Comparison of ENCODE assay signal across 7 cellular contexts in the genomic region with DNA sequence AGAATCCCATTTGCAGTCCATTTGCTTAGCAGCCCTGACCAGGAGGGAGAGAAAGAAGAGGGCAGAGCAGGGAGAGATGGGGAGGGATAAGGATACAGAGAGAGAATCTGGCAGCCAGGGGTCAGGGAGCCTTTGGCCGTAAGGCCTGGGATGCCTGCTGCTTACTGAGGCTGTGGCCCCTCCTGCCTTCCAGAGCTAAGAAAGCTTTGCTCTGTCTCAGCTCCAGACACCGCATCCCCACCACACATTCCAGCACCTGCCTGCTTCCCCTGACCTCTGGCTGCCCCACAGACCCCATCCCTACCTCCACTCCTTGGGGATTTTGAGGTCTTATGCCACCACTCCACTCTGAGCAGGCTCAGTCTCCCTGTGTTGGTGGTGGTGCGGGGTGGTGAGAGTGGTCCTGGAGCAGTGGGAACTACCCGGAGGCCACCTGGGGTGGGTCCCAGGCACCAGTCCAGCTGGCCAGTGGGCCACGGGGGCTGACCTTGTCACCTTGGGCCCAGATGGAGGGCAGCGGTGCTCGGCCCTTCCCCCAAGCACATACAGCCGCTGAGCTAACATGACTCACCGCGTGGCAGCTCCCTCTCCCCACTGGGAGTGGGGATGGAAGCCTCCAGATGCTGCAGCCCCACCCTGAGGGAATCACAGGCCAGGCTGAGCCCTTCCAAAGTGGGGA. TPM values are rescaled to one million over a fixed set of nuclear protein-coding genes. Genes with fewer than 3 reads are reported as not detected.
DNase-seq lines count a peak whose midpoint lies in the region; ATAC-seq and TF ChIP-seq lines count a peak whose summit lies in the region.

No MANE protein-coding gene starts in this region.

- WGBS in mammary epithelial cell (ENCODE audit: low coverage, missing lambda C conversion rate): 68% methylated on average over 5 of the region's 10 CpGs

- no peaks in the 10 kb centered on the region for H3K36me3 ChIP-seq in mammary epithelial cell (ENCODE audit: insufficient read depth, low read length)
- no peaks in the 10 kb centered on the region for H3K36me3 ChIP-seq in left lung

- no peaks in the 10 kb centered on the region for H3K9me3 ChIP-seq in mammary epithelial cell (replicated peaks; ENCODE audit: insufficient read depth, low read length)
- no peaks in the 10 kb centered on the region for H3K9me3 ChIP-seq in left lung

- H3K27me3 ChIP-seq in mammary epithelial cell (ENCODE audit: insufficient read depth, low read length): no peaks in the 10 kb centered on the region
- no peaks in the 10 kb centered on the region for H3K27me3 ChIP-seq in left lung

- TF ChIP-seq CTCF in mammary epithelial cell (conservative IDR thresholded peaks at IDR 0.05 in 1 of 2, IDR thresholded peaks at IDR 0.05 in 1 of 2; ENCODE audit: extremely low read depth in 1 of 2, insufficient read depth in 1 of 2, low read depth in 1 of 2, low read length in 2 of 2): no peak
- no peak for TF ChIP-seq CTCF in left lung (IDR thresholded peaks at IDR 0.05)

- ATAC-seq in left lung: peak; percentile 64

- H3K79me2 ChIP-seq in mammary epithelial cell (ENCODE audit: insufficient read depth, low read length): peaks cover 92% of the 10 kb centered on the region

- H3K4me3 ChIP-seq in mammary epithelial cell (replicated peaks in 1 of 3; ENCODE audit: insufficient read depth in 1 of 3, low read depth in 2 of 3, low read length in 3 of 3) (no peak overlapping the region), left lung (no peak overlapping the region)

- CTCF ChIA-PET in mammary epithelial cell (lab: Charles Lee; ENCODE audit: low non-redundant PET): no interaction called here

- no TSS peak for BruUV-seq in mammary epithelial cell (replicated peaks; lab: Mats Ljungman, UMichigan)

- intact Hi-C loops in mammary epithelial cell (cut with micrococcal nuclease) (loop anchor here (1.0 to 2.0 kb wide), 2 partner anchors 35 to 55 kb away; no protein-coding TSS in a partner anchor), left lung (cut with DNase I) (no loop called here)

- no peak overlapping the region for H2AFZ ChIP-seq in mammary epithelial cell (ENCODE audit: low read depth, low read length)

- dilution Hi-C loops in mammary epithelial cell (cut with HindIII; ENCODE audit: low sequenced_read_pairs): loop anchor here (5.0 kb wide), 1 partner anchor 73 kb away; no protein-coding TSS in a partner anchor

- H3K4me2 ChIP-seq in mammary epithelial cell (ENCODE audit: insufficient read depth, low read depth, low read length): peak overlapping the region; percentile 69

- H3K27ac ChIP-seq in mammary epithelial cell (ENCODE audit: insufficient read depth, low read depth, low read length) (peak overlapping the region; percentile 80), left lung (peak overlapping the region; percentile 50 to 53)

- H4K20me1 ChIP-seq in mammary epithelial cell (ENCODE audit: insufficient read depth, low read length): no peaks in the 10 kb centered on the region

- H3K4me1 ChIP-seq in mammary epithelial cell (ENCODE audit: insufficient read depth, low read length) (peaks cover 55% of the 10 kb centered on the region), left lung (peaks cover 34 to 58% of the 10 kb centered on the region in 2 donors)

- in situ Hi-C loops in mammary epithelial cell (cut with MboI; ENCODE audit: low sequenced_read_pairs in 2 of 2): no loop called here

- DNase-seq in HT1080 (ENCODE audit: low read depth): peak; percentile 57
- peak; percentile 42 for DNase-seq in mammary epithelial cell
- DNase-seq in left lung: peak in 1 of 2 donors; percentile 71
- peak; percentile 82 for DNase-seq in superior temporal gyrus (ENCODE audit: extremely low spot score)
- no peak for DNase-seq in NCI-H1417 (lab: John Stamatoyannopoulos, UW)
- DNase-seq in NOMO-1 treated with DMSO at 0.1 percent for 48 hours (lab: John Stamatoyannopoulos, UW; ENCODE audit: unreplicated experiment): no peak
- no peak for DNase-seq in NCI-H526 treated with DMSO at 0.1 percent for 48 hours (lab: John Stamatoyannopoulos, UW)

- peak overlapping the region; percentile 65 for H3K9ac ChIP-seq in mammary epithelial cell (ENCODE audit: insufficient read depth, low read length)

RNA-seq across cellular contexts. Expression of a gene that starts 58.3 kb away (rescaled TPM):
- total RNA-seq in HT1080 (2014; rRNA removed; shearing (Covaris generic)): 5.9 and 9.5 TPM in 2 replicates
- 20.7 and 21.4 TPM in 2 replicates for polyA plus RNA-seq in HT1080 (2015; cell fraction: cytosol; rRNA removed)
- polyA plus RNA-seq in HT1080 (2015; cell fraction: nucleus; rRNA removed): 35.3 and 42.1 TPM in 2 replicates
- total RNA-seq in mammary epithelial cell (10 to 100 TPM; 23.8 to 41.9 TPM), left lung (10 to 100 TPM; 31.5 to 31.7 TPM)
- polyA plus RNA-seq in mammary epithelial cell: 4.9 TPM
- polyA minus RNA-seq in mammary epithelial cell: 8.5 TPM

Comparison
In these comparisons a context has a peak if more than half of its experiments do, and no peak if none do; other contexts are left out.
1. DNase-seq: peak in HT1080 (single experiment), mammary epithelial cell (single experiment) and superior temporal gyrus (single experiment); none in NCI-H1417 (0 of 3), NOMO-1 treated with DMSO at 0.1 percent for 48 hours (single experiment) and NCI-H526 treated with DMSO at 0.1 percent for 48 hours (single experiment).